ENCODE assay signal across 8 cellular contexts in genomic region chr1:147273409-147274307, GRCh38. TPM values are rescaled to one million over a fixed set of nuclear protein-coding genes. Genes with fewer than 3 reads are reported as not detected.
A peak's percentile ranks its signal among the peaks of the same experiment; 100 is the strongest.
DNase-seq lines count a peak whose midpoint lies in the region; ATAC-seq and TF ChIP-seq lines count a peak whose summit lies in the region.

No MANE protein-coding gene starts in this region.

- H3K4me3 ChIP-seq in LNCaP clone FGC (ENCODE audit: low read depth, low read length) (no peak overlapping the region), uterus (no peak overlapping the region)

- intact Hi-C loops in Right ventricle myocardium inferior (cut with DNase I), result loop anchor here (5.0 kb wide), 2 partner anchors 119 to 369 kb away; no protein-coding TSS in a partner anchor
- intact Hi-C loops in cardiac septum (cut with DNase I), result loop anchor here (2.0 to 10.0 kb wide), 3 partner anchors 117 to 621 kb away; no protein-coding TSS in a partner anchor
- intact Hi-C loops in uterus (cut with DNase I; ENCODE audit: low total_unique reads), result no loop called here

- TF ChIP-seq CTCF in LNCaP clone FGC (IDR thresholded peaks at IDR 0.05; ENCODE audit: control insufficient read depth, extremely low read depth, insufficient read depth) (peak; percentile 74), uterus (IDR thresholded peaks at IDR 0.05) (peak; percentile 46 to 65 (median 56))

- H3K27ac ChIP-seq in uterus, result peak overlapping the region; percentile 75 to 77

- no peaks in the 10 kb centered on the region for H3K27me3 ChIP-seq in uterus

- no peak for DNase-seq in Right ventricle myocardium inferior (ENCODE audit: missing footprints)
- no peak for DNase-seq in cardiac septum (ENCODE audit: low spot score)
- peak; percentile 52 for DNase-seq in LNCaP clone FGC (ENCODE audit: low read depth)
- DNase-seq in RPMI8226, result peak; percentile 66
- peak; percentile 7 for DNase-seq in effector CD4-positive, alpha-beta T cell
- DNase-seq in lung microvascular endothelial cell (ENCODE audit: low read depth in 2 of 2), result peak; percentile 78 to 85
- DNase-seq in uterus, result peak in 1 of 2 donors; percentile 40
- DNase-seq in activated effector memory CD4-positive, alpha-beta T cell treated with Interleukin-2 at 50 U/mL for 16 hours, result no peak

- no peaks in the 10 kb centered on the region for H3K36me3 ChIP-seq in uterus

- no peaks in the 10 kb centered on the region for H3K9me3 ChIP-seq in uterus

- H3K4me1 ChIP-seq in uterus, result peaks cover 0 to 8% of the 10 kb centered on the region in 2 donors

- TF ChIP-seq POLR2A in uterus (IDR thresholded peaks at IDR 0.05), result no peak

- peak; percentile 80 for ATAC-seq in Right ventricle myocardium inferior

RNA-seq across cellular contexts. Expression of gene CHD1L, which starts 31.2 kb away (rescaled TPM):
- total RNA-seq in Right ventricle myocardium inferior (8.3 TPM), cardiac septum (13.0 TPM), lung microvascular endothelial cell (28.2 and 29.4 TPM in 2 replicates), uterus (10 to 100 TPM; 23.5 to 41.3 (median 39.5) TPM)

RNA-seq across cellular contexts. Expression of gene FMO5, which starts 48.5 kb away (rescaled TPM):
- total RNA-seq in Right ventricle myocardium inferior, result 8.2 TPM
- 0.62 TPM for total RNA-seq in cardiac septum
- 1.1 and 2.6 TPM in 2 replicates for total RNA-seq in lung microvascular endothelial cell
- total RNA-seq in uterus, result 1 to 10 TPM; 2.1 to 3.9 (median 3.8) TPM

Comparison
In these comparisons a context has a peak if more than half of its experiments do, and no peak if none do; other contexts are left out.
1. DNase-seq: peak in LNCaP clone FGC (single experiment), RPMI8226 (single experiment), effector CD4-positive, alpha-beta T cell (single experiment) and lung microvascular endothelial cell (2 of 2); none in Right ventricle myocardium inferior (single experiment), cardiac septum (single experiment) and activated effector memory CD4-positive, alpha-beta T cell treated with Interleukin-2 at 50 U/mL for 16 hours (single experiment).